ENCODE assay signal across 14 cellular contexts in the genomic region with DNA sequence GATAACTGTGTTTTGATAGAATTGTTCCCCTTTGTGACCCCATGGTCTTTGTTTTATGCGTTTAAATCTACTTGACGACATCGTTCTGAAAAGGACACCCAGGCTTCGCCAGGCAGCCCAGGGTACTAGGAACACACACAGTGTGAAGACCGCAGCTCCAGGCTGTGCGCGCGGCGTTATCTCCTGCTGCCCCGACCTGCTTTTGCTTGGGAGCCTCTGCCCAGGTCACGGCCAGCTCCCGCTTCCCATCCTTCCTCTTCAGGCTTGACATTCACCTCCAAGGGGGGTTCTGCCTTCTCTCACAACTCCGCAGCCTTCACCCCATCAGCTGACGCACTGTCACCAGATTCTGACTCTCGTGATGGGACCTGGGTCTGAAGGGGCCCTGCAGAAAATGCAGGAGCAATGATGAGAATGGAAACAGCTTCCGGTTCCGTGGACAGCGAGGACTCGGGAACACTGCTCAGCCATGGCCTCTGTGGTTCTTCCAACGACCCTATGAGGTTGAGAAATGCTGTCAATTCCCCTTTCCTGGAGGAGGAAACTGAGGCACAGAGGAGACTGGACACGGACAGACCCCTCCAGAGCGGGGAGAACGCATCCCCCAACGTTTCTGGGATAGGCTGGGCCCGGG. TPM values are rescaled to one million over a fixed set of nuclear protein-coding genes. Genes with fewer than 3 reads are reported as not detected.
A peak's percentile ranks its signal among the peaks of the same experiment; 100 is the strongest.
DNase-seq lines count a peak whose midpoint lies in the region; ATAC-seq and TF ChIP-seq lines count a peak whose summit lies in the region.
"Had no signal": no experiment of that assay in that cellular context is flagged by ENCODE, and none has a peak within 500 bp of the region (broad histone marks: within the 10 kb centered on the region; RNA-seq: fewer than 3 reads in every experiment).

No MANE protein-coding gene starts in this region.

- H3K4ac ChIP-seq in IMR-90 (ENCODE audit: low read depth, low read length), result peak overlapping the region; percentile 96

- intact Hi-C loops in IMR-90 (cut with micrococcal nuclease), result no loop called here
- intact Hi-C loops in sigmoid colon (cut with DNase I), result no loop called here

- H3K4me1 ChIP-seq in IMR-90 (ENCODE audit: control insufficient read depth, insufficient read depth, low read length), result peaks cover 5% of the 10 kb centered on the region
- no peaks in the 10 kb centered on the region for H3K4me1 ChIP-seq in iPS-15b (ENCODE audit: control insufficient read depth, insufficient read depth, low read length)
- H3K4me1 ChIP-seq in sigmoid colon, result peaks cover 0 to 67% (median 64%) of the 10 kb centered on the region in 4 donors

- TF ChIP-seq RAD21 in IMR-90 (IDR thresholded peaks at IDR 0.05; ENCODE audit: low read length), result no peak

- in situ Hi-C loops in IMR-90 (cut with MboI; ENCODE audit: low sequenced_read_pairs), result no loop called here

- H2BK20ac ChIP-seq in IMR-90 (ENCODE audit: low read depth, low read length), result peak overlapping the region; percentile 81

- peaks cover 6% of the 10 kb centered on the region; the same call in 1 of the 2 replicates for H3K9me1 ChIP-seq in IMR-90 (ENCODE audit: insufficient read depth, low read length)

- H2BK120ac ChIP-seq in IMR-90 (ENCODE audit: low read depth, low read length), result peak overlapping the region; percentile 93

- no peak overlapping the region for H2BK5ac ChIP-seq in IMR-90 (ENCODE audit: low read depth, low read length, poor library complexity, severe bottlenecking)

- peak overlapping the region; percentile 33 for H3K9ac ChIP-seq in IMR-90 (ENCODE audit: low read depth, low read length)
- peak overlapping the region; percentile 24 for H3K9ac ChIP-seq in iPS-15b (ENCODE audit: low read depth, low read length)

- peak overlapping the region; percentile 70; the same call in 1 of the 3 replicates for H2BK15ac ChIP-seq in IMR-90 (ENCODE audit: low read depth, low read length)

- no peaks in the 10 kb centered on the region for H3K36me3 ChIP-seq in IMR-90 (ENCODE audit: control insufficient read depth, insufficient read depth, low read length)
- no peaks in the 10 kb centered on the region for H3K36me3 ChIP-seq in iPS-15b (ENCODE audit: control insufficient read depth, insufficient read depth, low read length)
- no peaks in the 10 kb centered on the region for H3K36me3 ChIP-seq in sigmoid colon

- H3K27me3 ChIP-seq in AG04450 (ENCODE audit: control insufficient read depth, insufficient read depth, low read length) (peaks cover 2% of the 10 kb centered on the region), IMR-90 (ENCODE audit: control insufficient read depth, insufficient read depth, low read length) (peaks cover 9% of the 10 kb centered on the region), iPS-15b (ENCODE audit: control insufficient read depth, insufficient read depth, low read length) (peaks cover 26% of the 10 kb centered on the region), sigmoid colon (no peaks in the 10 kb centered on the region)

- H3K4me3 ChIP-seq in AG04450 (ENCODE audit: low read depth, low read length) (peak overlapping the region; percentile 29; the same call in 1 of the 2 replicates), IMR-90 (ENCODE audit: insufficient read depth, low read depth, low read length) (no peak overlapping the region), iPS-15b (ENCODE audit: low read depth, low read length) (no peak overlapping the region), sigmoid colon (peak overlapping the region in 3 of 4 donors; percentile 58 to 61 (median 60))

- H3K4me2 ChIP-seq in IMR-90 (ENCODE audit: low read depth, low read length), result peak overlapping the region; percentile 2; the same call in 1 of the 2 replicates

- no peak for ATAC-seq in IMR-90 (ENCODE audit: low read depth)
- no peak for ATAC-seq in GM18517 (IDR thresholded peaks at IDR 0.05; ENCODE audit: unreplicated experiment)
- no peak for ATAC-seq in HG02623 (IDR thresholded peaks at IDR 0.05; ENCODE audit: unreplicated experiment)
- ATAC-seq: activated CD8-positive, alpha-beta T cell treated with anti-CD3 and anti-CD28 coated beads, Interleukin-2, amount 10 ng/mL, durations not matched to agents 7 days and 5 days had no signal

- no peaks in the 10 kb centered on the region; the same call in 1 of the 2 replicates for H3K9me3 ChIP-seq in AG04450 (ENCODE audit: control insufficient read depth, insufficient read depth, low read length)
- no peaks in the 10 kb centered on the region for H3K9me3 ChIP-seq in IMR-90 (ENCODE audit: control insufficient read depth, insufficient read depth, low read length)
- H3K9me3 ChIP-seq in iPS-15b (ENCODE audit: control insufficient read depth, insufficient read depth, low read length), result no peaks in the 10 kb centered on the region
- no peaks in the 10 kb centered on the region for H3K9me3 ChIP-seq in sigmoid colon

- DNase-seq in AG04450 (ENCODE audit: low read depth, low spot score) (no peak), IMR-90 (no peak), sigmoid colon (no peak)
- DNase-seq in effector CD4-positive, alpha-beta T cell, result no peak
- no peak for DNase-seq in activated CD4-positive, alpha-beta T cell treated with anti-CD3 and anti-CD28 coated beads for 48 hours
- DNase-seq: activated CD8-positive, alpha-beta T cell treated with anti-CD3 and anti-CD28 coated beads, Interleukin-2, amount 10 ng/mL, durations not matched to agents 7 days and 5 days; immature natural killer cell; NCI-H1694; OCI-M1; stimulated activated CD8-positive, alpha-beta memory T cell treated with anti-CD3 and anti-CD28 coated beads, Interleukin-4, amount 100 ng/mL, for 48 hours had no signal

- H3K23ac ChIP-seq in IMR-90 (ENCODE audit: low read depth, low read length), result peak overlapping the region; percentile 51

- POLR2A ChIA-PET in AG04450 (lab: Yijun Ruan, JAX) (interaction anchor here (1.0 to 2.0 kb wide), 6 partner anchors 8 to 125 kb away, joined by 3 to 8 read pairs (median 6); no protein-coding TSS in a partner anchor), IMR-90 (lab: Charles Lee; ENCODE audit: unreplicated experiment) (no interaction called here)

- peak overlapping the region; percentile 56; the same call in 1 of the 2 replicates for H3K56ac ChIP-seq in IMR-90 (ENCODE audit: extremely low read depth, insufficient read depth, low read length)

- WGBS in IMR-90 (ENCODE audit: extremely low coverage in 2 of 2, insufficient read length in 1 of 2), 2 experiments, result 40% methylated on average over 4 of the region's 25 CpGs; no CpG with 5 or more reads in 1 of the 2 experiments
- 76 to 80% methylated on average over 25 of the region's 25 CpGs for WGBS in sigmoid colon, 2 donors

- H3K27ac ChIP-seq in AG04450 (ENCODE audit: low read depth, low read length) (no peak overlapping the region), IMR-90 (ENCODE audit: insufficient read depth, low read length) (peak overlapping the region; percentile 9; the same call in 1 of the 2 replicates), sigmoid colon (peak overlapping the region; percentile 78 to 89 (median 84))

- no TSS peak for BruUV-seq in IMR-90 (replicated peaks; lab: Mats Ljungman, UMichigan)

- peak overlapping the region; percentile 96 for H2AFZ ChIP-seq in IMR-90 (replicated peaks; ENCODE audit: low read length, poor library complexity)

- H4K8ac ChIP-seq in IMR-90 (ENCODE audit: low read depth in 2 of 2, low read length in 2 of 2), result peak overlapping the region; percentile 86 to 98

- H3K14ac ChIP-seq in IMR-90 (replicated peaks; ENCODE audit: low read depth, low read length), result peak overlapping the region; percentile 94

- H3K79me1 ChIP-seq in IMR-90 (ENCODE audit: low read depth in 1 of 2, low read length in 2 of 2), result peaks cover 0 to 12% of the 10 kb centered on the region in 2 experiments; a peak in 2 of 4 replicates

- CTCF ChIA-PET in AG04450 (lab: Charles Lee) (interaction anchor here (1.2 to 3.2 kb wide), 2 partner anchors 27 to 92 kb away, joined by 3 to 7 read pairs; no protein-coding TSS in a partner anchor), IMR-90 (lab: Yijun Ruan, JAX) (no interaction called here)

- TF ChIP-seq POLR2A in IMR-90 (IDR thresholded peaks at IDR 0.05; ENCODE audit: low read depth, low read length) (no peak), sigmoid colon (IDR thresholded peaks at IDR 0.05) (no peak)

- dilution Hi-C loops in IMR-90 (cut with HindIII; ENCODE audit: low sequenced_read_pairs, unreplicated experiment), result no loop called here

- H2AK9ac ChIP-seq in IMR-90 (replicated peaks; ENCODE audit: low read depth, low read length, poor library complexity), result peak overlapping the region; percentile 96

- TF ChIP-seq EP300 in sigmoid colon (IDR thresholded peaks at IDR 0.05), result no peak

- peak overlapping the region; percentile 91 for H4K91ac ChIP-seq in IMR-90 (ENCODE audit: insufficient read depth, low read depth, low read length)

- H3K18ac ChIP-seq in IMR-90 (ENCODE audit: low read depth, low read length), result peak overlapping the region; percentile 15

- TF ChIP-seq CTCF in AG04450 (IDR thresholded peaks at IDR 0.05; ENCODE audit: low read depth, low read length) (no peak), IMR-90 (conservative IDR thresholded peaks at IDR 0.05; ENCODE audit: low read depth, low read length) (no peak), sigmoid colon (IDR thresholded peaks at IDR 0.05) (no peak)

- peak overlapping the region; percentile 78 for H4K5ac ChIP-seq in IMR-90 (ENCODE audit: low read depth, low read length)

- peak overlapping the region; percentile 93 for H2AK5ac ChIP-seq in IMR-90 (ENCODE audit: low read depth, low read length)

- no peaks in the 10 kb centered on the region for H4K20me1 ChIP-seq in IMR-90 (ENCODE audit: insufficient read depth, low read length)

TF ChIP-seq in IMR-90, 13 proteins besides CTCF, POLR2A, EP300 and RAD21 (continues in another document):
- TF ChIP-seq MAZ (IDR thresholded peaks at IDR 0.05; ENCODE audit: borderline replicate concordance, low read depth, low read length), result no peak
- no peak for TF ChIP-seq CEBPB (IDR thresholded peaks at IDR 0.05; ENCODE audit: low read depth, low read length)
- TF ChIP-seq MXI1 (IDR thresholded peaks at IDR 0.05; ENCODE audit: borderline replicate concordance, low read depth, low read length), result no peak
- no peak for TF ChIP-seq RCOR1 (IDR thresholded peaks at IDR 0.05; ENCODE audit: insufficient replicate concordance, low read length)

RNA-seq across cellular contexts. Expression of a gene that starts 0.5 kb away (rescaled TPM):
- polyA plus RNA-seq in AG04450 (2011; rRNA removed) (16.3 and 19.7 TPM in 2 replicates), IMR-90 (2012; rRNA removed) (8.9 and 9.5 TPM in 2 replicates), sigmoid colon (1 to 10 TPM; 1.2 to 5.0 (median 3.6) TPM)
- polyA minus RNA-seq in AG04450 (2011; rRNA and poly(A)+ RNA removed), result 10.5 and 10.7 TPM in 2 replicates
- total RNA-seq in IMR-90 (2012; rRNA removed) (1.1 and 1.3 TPM in 2 replicates), sigmoid colon (10 to 100 TPM; 14.5 to 49.6 (median 32.1) TPM)
- 5.3 and 12.8 TPM in 2 replicates for polyA plus RNA-seq in IMR-90 (2012; cell fraction: cytosol; rRNA removed)
- polyA plus RNA-seq in IMR-90 (2012; cell fraction: nucleus; rRNA removed; ENCODE audit: low replicate concordance), result 3.7 and 5.2 TPM in 2 replicates
- total RNA-seq: activated CD8-positive, alpha-beta T cell treated with anti-CD3 and anti-CD28 coated beads, Interleukin-2, amount 10 ng/mL, durations not matched to agents 7 days and 5 days; NCI-H460 had no signal
- polyA plus RNA-seq: immature natural killer cell had no signal

Comparison
In these comparisons a context has a peak if more than half of its experiments do, and no peak if none do; other contexts are left out.
1. H3K4me3 ChIP-seq: peak in AG04450 (single experiment) and sigmoid colon (3 of 4); none in IMR-90 (single experiment) and iPS-15b (single experiment).